In genomic region chr3:49856181-49857005, GRCh38 we compare ENCODE assay signal across 1 cellular context.
TF ChIP-seq lines count a peak whose summit lies in the region.

TRAIP (minus strand) TSS chr3:49856564; CDS start chr3:49856453, 111 bp downstream.

TF ChIP-seq in HepG2, 621 proteins besides CTCF, POLR2A, EP300 and RAD21 (continued from another document and continues in another):
- TF ChIP-seq, protein P1, sequence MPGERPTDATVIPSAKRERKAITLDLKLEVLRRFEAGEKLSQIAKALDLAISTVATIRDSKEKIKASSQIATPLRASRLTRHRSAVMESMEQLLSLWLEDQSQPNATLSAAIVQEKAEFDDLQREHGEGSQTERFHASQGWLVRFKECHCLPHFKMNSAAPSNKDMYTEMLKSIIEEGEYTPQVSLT (CRISPR knock-in tag; IDR thresholded peaks at IDR 0.05; ENCODE audit: borderline replicate concordance, low read depth): no peak
- TF ChIP-seq CBFB (CRISPR knock-in tag; IDR thresholded peaks at IDR 0.05): no peak
- TF ChIP-seq ZBTB34 (CRISPR knock-in tag; IDR thresholded peaks at IDR 0.05): 0 out of 2 replicates have a peak, but pooled peaks have one; percentile 19
- TF ChIP-seq SMARCE1 (IDR thresholded peaks at IDR 0.05; ENCODE audit: borderline replicate concordance): no peak
- TF ChIP-seq ZNF672 (CRISPR knock-in tag; IDR thresholded peaks at IDR 0.05): no peak
- TF ChIP-seq, protein P2, sequence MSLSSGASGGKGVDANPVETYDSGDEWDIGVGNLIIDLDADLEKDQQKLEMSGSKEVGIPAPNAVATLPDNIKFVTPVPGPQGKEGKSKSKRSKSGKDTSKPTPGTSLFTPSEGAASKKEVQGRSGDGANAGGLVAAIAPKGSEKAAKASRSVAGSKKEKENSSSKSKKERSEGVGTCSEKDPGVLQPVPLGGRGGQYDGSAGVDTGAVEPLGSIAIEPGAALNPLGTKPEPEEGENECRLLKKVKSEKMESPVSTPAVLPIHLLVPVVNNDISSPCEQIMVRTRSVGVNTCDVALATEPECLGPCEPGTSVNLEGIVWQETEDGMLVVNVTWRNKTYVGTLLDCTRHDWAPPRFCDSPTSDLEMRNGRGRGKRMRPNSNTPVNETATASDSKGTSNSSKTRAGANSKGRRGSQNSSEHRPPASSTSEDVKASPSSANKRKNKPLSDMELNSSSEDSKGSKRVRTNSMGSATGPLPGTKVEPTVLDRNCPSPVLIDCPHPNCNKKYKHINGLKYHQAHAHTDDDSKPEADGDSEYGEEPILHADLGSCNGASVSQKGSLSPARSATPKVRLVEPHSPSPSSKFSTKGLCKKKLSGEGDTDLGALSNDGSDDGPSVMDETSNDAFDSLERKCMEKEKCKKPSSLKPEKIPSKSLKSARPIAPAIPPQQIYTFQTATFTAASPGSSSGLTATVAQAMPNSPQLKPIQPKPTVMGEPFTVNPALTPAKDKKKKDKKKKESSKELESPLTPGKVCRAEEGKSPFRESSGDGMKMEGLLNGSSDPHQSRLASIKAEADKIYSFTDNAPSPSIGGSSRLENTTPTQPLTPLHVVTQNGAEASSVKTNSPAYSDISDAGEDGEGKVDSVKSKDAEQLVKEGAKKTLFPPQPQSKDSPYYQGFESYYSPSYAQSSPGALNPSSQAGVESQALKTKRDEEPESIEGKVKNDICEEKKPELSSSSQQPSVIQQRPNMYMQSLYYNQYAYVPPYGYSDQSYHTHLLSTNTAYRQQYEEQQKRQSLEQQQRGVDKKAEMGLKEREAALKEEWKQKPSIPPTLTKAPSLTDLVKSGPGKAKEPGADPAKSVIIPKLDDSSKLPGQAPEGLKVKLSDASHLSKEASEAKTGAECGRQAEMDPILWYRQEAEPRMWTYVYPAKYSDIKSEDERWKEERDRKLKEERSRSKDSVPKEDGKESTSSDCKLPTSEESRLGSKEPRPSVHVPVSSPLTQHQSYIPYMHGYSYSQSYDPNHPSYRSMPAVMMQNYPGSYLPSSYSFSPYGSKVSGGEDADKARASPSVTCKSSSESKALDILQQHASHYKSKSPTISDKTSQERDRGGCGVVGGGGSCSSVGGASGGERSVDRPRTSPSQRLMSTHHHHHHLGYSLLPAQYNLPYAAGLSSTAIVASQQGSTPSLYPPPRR (CRISPR knock-in tag; IDR thresholded peaks at IDR 0.05; ENCODE audit: borderline replicate concordance): 0 out of 2 replicates have a peak, but pooled peaks have one; percentile 6
- 0 out of 2 replicates have a peak, but pooled peaks have one; percentile 13 for TF ChIP-seq MIXL1 (CRISPR knock-in tag; IDR thresholded peaks at IDR 0.05)
- peak; percentile 53; the same call in 1 of the 2 replicates for TF ChIP-seq ZIK1 (CRISPR knock-in tag; IDR thresholded peaks at IDR 0.05; ENCODE audit: borderline replicate concordance, low read depth)
- no peak for TF ChIP-seq CC2D1A (CRISPR knock-in tag; IDR thresholded peaks at IDR 0.05)
- TF ChIP-seq ZNF432 (CRISPR knock-in tag; IDR thresholded peaks at IDR 0.05; ENCODE audit: borderline replicate concordance): no peak
- no peak for TF ChIP-seq REST (IDR thresholded peaks at IDR 0.05; ENCODE audit: borderline replicate concordance in 1 of 2, low read depth in 1 of 2, low read length in 2 of 2)
- TF ChIP-seq, protein P3, sequence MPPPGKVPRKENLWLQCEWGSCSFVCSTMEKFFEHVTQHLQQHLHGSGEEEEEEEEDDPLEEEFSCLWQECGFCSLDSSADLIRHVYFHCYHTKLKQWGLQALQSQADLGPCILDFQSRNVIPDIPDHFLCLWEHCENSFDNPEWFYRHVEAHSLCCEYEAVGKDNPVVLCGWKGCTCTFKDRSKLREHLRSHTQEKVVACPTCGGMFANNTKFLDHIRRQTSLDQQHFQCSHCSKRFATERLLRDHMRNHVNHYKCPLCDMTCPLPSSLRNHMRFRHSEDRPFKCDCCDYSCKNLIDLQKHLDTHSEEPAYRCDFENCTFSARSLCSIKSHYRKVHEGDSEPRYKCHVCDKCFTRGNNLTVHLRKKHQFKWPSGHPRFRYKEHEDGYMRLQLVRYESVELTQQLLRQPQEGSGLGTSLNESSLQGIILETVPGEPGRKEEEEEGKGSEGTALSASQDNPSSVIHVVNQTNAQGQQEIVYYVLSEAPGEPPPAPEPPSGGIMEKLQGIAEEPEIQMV (CRISPR knock-in tag; IDR thresholded peaks at IDR 0.05; ENCODE audit: low read depth): no peak
- peak; percentile 19; the same call in 1 of the 2 replicates for TF ChIP-seq BRF2 (CRISPR knock-in tag; IDR thresholded peaks at IDR 0.05)
- no peak; the same call in 1 of the 2 replicates for TF ChIP-seq PAWR (CRISPR knock-in tag; IDR thresholded peaks at IDR 0.05; ENCODE audit: borderline replicate concordance)
- peak; percentile 54; the same call in 1 of the 2 replicates for TF ChIP-seq ZFYVE20 (CRISPR knock-in tag; IDR thresholded peaks at IDR 0.05; ENCODE audit: borderline replicate concordance, low read depth)
- no peak for TF ChIP-seq ZNF382 (CRISPR knock-in tag; IDR thresholded peaks at IDR 0.05; ENCODE audit: borderline replicate concordance)
- TF ChIP-seq MIER2 (CRISPR knock-in tag; IDR thresholded peaks at IDR 0.05): no peak
- TF ChIP-seq NFE2L2 (IDR thresholded peaks at IDR 0.05; ENCODE audit: low read length): no peak
- no peak for TF ChIP-seq ZNF691 (CRISPR knock-in tag; IDR thresholded peaks at IDR 0.05; ENCODE audit: borderline replicate concordance, low read depth)
- TF ChIP-seq HDAC1 (CRISPR knock-in tag; IDR thresholded peaks at IDR 0.05): peak; percentile 99
- TF ChIP-seq YEATS4 (CRISPR knock-in tag; IDR thresholded peaks at IDR 0.05; ENCODE audit: borderline replicate concordance): no peak
- TF ChIP-seq ZFX (CRISPR knock-in tag; IDR thresholded peaks at IDR 0.05; ENCODE audit: low read depth): peak; percentile 80
- peak; percentile 72; the same call in 1 of the 2 replicates for TF ChIP-seq DR1 (CRISPR knock-in tag; IDR thresholded peaks at IDR 0.05)
- TF ChIP-seq ZEB1 (IDR thresholded peaks at IDR 0.05; ENCODE audit: insufficient replicate concordance, low read depth): no peak
- TF ChIP-seq YEATS2 (CRISPR knock-in tag; IDR thresholded peaks at IDR 0.05; ENCODE audit: borderline replicate concordance): peak; percentile 82; the same call in 1 of the 2 replicates
- TF ChIP-seq EEA1 (CRISPR knock-in tag; IDR thresholded peaks at IDR 0.05; ENCODE audit: borderline replicate concordance): 0 out of 2 replicates have a peak, but pooled peaks have one; percentile 84
- TF ChIP-seq ZNF777 (CRISPR knock-in tag; IDR thresholded peaks at IDR 0.05): no peak
- no peak for TF ChIP-seq ZNF496 (CRISPR knock-in tag; IDR thresholded peaks at IDR 0.05; ENCODE audit: insufficient replicate concordance)
- TF ChIP-seq, protein P4, sequence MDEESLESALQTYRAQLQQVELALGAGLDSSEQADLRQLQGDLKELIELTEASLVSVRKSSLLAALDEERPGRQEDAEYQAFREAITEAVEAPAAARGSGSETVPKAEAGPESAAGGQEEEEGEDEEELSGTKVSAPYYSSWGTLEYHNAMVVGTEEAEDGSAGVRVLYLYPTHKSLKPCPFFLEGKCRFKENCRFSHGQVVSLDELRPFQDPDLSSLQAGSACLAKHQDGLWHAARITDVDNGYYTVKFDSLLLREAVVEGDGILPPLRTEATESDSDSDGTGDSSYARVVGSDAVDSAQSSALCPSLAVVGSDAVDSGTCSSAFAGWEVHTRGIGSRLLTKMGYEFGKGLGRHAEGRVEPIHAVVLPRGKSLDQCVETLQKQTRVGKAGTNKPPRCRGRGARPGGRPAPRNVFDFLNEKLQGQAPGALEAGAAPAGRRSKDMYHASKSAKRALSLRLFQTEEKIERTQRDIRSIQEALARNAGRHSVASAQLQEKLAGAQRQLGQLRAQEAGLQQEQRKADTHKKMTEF (CRISPR knock-in tag; IDR thresholded peaks at IDR 0.05): peak; percentile 81; the same call in 1 of the 2 replicates
- TF ChIP-seq, protein P5, sequence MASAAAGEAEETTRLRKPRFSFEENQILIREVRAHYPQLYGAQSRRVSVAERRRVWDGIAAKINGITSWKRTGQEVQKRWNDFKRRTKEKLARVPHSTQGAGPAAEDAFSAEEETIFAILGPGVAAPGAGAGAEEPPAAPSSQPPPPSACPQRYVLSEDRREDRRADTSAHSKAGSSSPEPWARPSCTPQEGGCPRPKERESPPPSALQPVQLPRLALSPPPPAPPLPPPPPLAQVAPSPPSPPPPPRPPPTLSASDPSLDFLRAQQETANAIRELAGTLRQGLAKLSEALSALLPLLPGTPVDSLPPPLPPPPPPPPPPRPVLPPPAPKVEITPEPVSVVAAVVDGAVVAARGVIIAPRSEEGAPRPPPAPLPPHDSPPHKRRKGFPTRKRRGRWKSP (CRISPR knock-in tag; IDR thresholded peaks at IDR 0.05): peak; percentile 64; the same call in 1 of the 2 replicates
- TF ChIP-seq SP1 (IDR thresholded peaks at IDR 0.05): no peak
- TF ChIP-seq SP1 (CRISPR knock-in tag; IDR thresholded peaks at IDR 0.05): peak; percentile 92
- TF ChIP-seq RBM22 (optimal IDR thresholded peaks at IDR 0.05; ENCODE audit: low read length): no peak
- TF ChIP-seq NR2F1 (CRISPR knock-in tag; IDR thresholded peaks at IDR 0.05): no peak
- no peak for TF ChIP-seq SRSF4 (IDR thresholded peaks at IDR 0.05; ENCODE audit: low read depth, low read length, poor library complexity, severe bottlenecking)
- TF ChIP-seq, protein P6, sequence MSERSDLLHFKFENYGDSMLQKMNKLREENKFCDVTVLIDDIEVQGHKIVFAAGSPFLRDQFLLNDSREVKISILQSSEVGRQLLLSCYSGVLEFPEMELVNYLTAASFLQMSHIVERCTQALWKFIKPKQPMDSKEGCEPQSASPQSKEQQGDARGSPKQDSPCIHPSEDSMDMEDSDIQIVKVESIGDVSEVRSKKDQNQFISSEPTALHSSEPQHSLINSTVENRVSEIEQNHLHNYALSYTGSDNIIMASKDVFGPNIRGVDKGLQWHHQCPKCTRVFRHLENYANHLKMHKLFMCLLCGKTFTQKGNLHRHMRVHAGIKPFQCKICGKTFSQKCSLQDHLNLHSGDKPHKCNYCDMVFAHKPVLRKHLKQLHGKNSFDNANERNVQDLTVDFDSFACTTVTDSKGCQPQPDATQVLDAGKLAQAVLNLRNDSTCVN (CRISPR knock-in tag; IDR thresholded peaks at IDR 0.05; ENCODE audit: borderline replicate concordance): no peak; the same call in 1 of the 2 replicates
- TF ChIP-seq, protein P7, sequence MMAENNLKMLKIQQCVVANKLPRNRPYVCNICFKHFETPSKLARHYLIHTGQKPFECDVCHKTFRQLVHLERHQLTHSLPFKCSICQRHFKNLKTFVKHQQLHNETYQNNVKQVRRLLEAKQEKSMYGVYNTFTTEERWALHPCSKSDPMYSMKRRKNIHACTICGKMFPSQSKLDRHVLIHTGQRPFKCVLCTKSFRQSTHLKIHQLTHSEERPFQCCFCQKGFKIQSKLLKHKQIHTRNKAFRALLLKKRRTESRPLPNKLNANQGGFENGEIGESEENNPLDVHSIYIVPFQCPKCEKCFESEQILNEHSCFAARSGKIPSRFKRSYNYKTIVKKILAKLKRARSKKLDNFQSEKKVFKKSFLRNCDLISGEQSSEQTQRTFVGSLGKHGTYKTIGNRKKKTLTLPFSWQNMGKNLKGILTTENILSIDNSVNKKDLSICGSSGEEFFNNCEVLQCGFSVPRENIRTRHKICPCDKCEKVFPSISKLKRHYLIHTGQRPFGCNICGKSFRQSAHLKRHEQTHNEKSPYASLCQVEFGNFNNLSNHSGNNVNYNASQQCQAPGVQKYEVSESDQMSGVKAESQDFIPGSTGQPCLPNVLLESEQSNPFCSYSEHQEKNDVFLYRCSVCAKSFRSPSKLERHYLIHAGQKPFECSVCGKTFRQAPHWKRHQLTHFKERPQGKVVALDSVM (CRISPR knock-in tag; IDR thresholded peaks at IDR 0.05): no peak
- TF ChIP-seq ZSCAN29 (CRISPR knock-in tag; conservative IDR thresholded peaks at IDR 0.05): 0 out of 2 replicates have a peak, but pooled peaks have one; percentile 75
